ENCODE assay signal across 24 cellular contexts in genomic region chr17:77946900-77947643, GRCh38.
"Had no signal": no experiment of that assay in that cellular context is flagged by ENCODE, and none has a peak within 500 bp of the region (broad histone marks: within the 10 kb centered on the region; RNA-seq: fewer than 3 reads in every experiment).

No MANE protein-coding gene starts in this region.

- H2AFZ ChIP-seq: parathyroid adenoma had no signal

- ATAC-seq: activated CD8-positive, alpha-beta T cell treated with anti-CD3 and anti-CD28 coated beads, Interleukin-2, amount 10 ng/mL, durations not matched to agents 7 days and 5 days; activated T-cell treated with anti-CD3 and anti-CD28 coated beads, Interleukin-2, amount 50 U/mL, for 4 hours; effector memory CD8-positive, alpha-beta T cell; left cardiac atrium; natural killer cell treated with Interleukin-12 subunit alpha and Interleukin-12 subunit beta and Interleukin-15 and Interleukin-18, amount 100 ng/mL, for 72 hours had no signal

- H3K4me3 Mint-ChIP-seq: activated CD4-positive, alpha-beta T cell treated with anti-CD3 and anti-CD28 coated beads, Interleukin-2, amount 10 ng/mL, durations not matched to agents 7 days and 5 days; activated CD8-positive, alpha-beta T cell treated with anti-CD3 and anti-CD28 coated beads, Interleukin-2, amount 10 ng/mL, durations not matched to agents 7 days and 5 days; activated T-cell treated with anti-CD3 and anti-CD28 coated beads, Interleukin-2, amount 50 U/mL, for 4 hours; dendritic cell treated with granulocyte-macrophage colony-stimulating factor and Interleukin-4, amounts not matched to agents 40 ng/mL and 50 ng/mL, for 4 days; effector memory CD8-positive, alpha-beta T cell; natural killer cell treated with Interleukin-12 subunit alpha and Interleukin-12 subunit beta and Interleukin-15 and Interleukin-18, amount 100 ng/mL, for 72 hours had no signal

- FAIRE-seq: astrocyte, bronchial epithelial cell, islet of Langerhans, small intestine had no signal

- H3K36me3 ChIP-seq: right lobe of liver, thyroid gland, uterus had no signal

- H3K4me3 ChIP-seq: lung, right lobe of liver, thyroid gland, uterus had no signal

- DNase-seq: activated CD4-positive, alpha-beta T cell treated with anti-CD3 and anti-CD28 coated beads, Interleukin-2, amount 10 ng/mL, durations not matched to agents 7 days and 5 days; activated CD8-positive, alpha-beta T cell treated with anti-CD3 and anti-CD28 coated beads, Interleukin-2, amount 10 ng/mL, durations not matched to agents 7 days and 5 days; activated effector memory CD4-positive, alpha-beta T cell treated with Interleukin-2 at 50 U/mL for 16 hours; activated naive CD4-positive, alpha-beta T cell treated with anti-CD3 and anti-CD28 coated beads, Interleukin-2, amount 50 U/mL, for 16 hours; activated T-cell treated with anti-CD3 and anti-CD28 coated beads, Interleukin-2, amount 50 U/mL, for 4 hours; effector memory CD8-positive, alpha-beta T cell; glutamatergic neuron; hippocampal formation; left cardiac atrium; right lobe of liver; small intestine; stimulated activated CD4-positive, alpha-beta T cell treated with anti-CD3 and anti-CD28 coated beads, Interleukin-15, amount 100 ng/mL, for 24 hours; stimulated activated CD4-positive, alpha-beta T cell treated with anti-CD3 and anti-CD28 coated beads, Interleukin-2, amount 100 ng/mL, for 48 hours; T-helper 1 cell; T-helper 9 cell; thyroid gland; uterus had no signal

- H3K9ac ChIP-seq: parathyroid adenoma had no signal

- H3K27me3 ChIP-seq: right lobe of liver, thyroid gland, uterus had no signal

- H3K79me2 ChIP-seq: parathyroid adenoma had no signal

- H3K27ac Mint-ChIP-seq: activated CD4-positive, alpha-beta T cell treated with anti-CD3 and anti-CD28 coated beads, Interleukin-2, amount 10 ng/mL, durations not matched to agents 7 days and 5 days; activated CD8-positive, alpha-beta T cell treated with anti-CD3 and anti-CD28 coated beads, Interleukin-2, amount 10 ng/mL, durations not matched to agents 7 days and 5 days; dendritic cell treated with granulocyte-macrophage colony-stimulating factor and Interleukin-4, amounts not matched to agents 40 ng/mL and 50 ng/mL, for 4 days; effector memory CD8-positive, alpha-beta T cell; natural killer cell treated with Interleukin-12 subunit alpha and Interleukin-12 subunit beta and Interleukin-15 and Interleukin-18, amount 100 ng/mL, for 72 hours had no signal

- H3K4me1 ChIP-seq: parathyroid adenoma, right lobe of liver, thyroid gland, uterus had no signal

- H3K27ac ChIP-seq: parathyroid adenoma, right lobe of liver, thyroid gland, uterus had no signal

- H3K9me3 Mint-ChIP-seq: activated T-cell treated with anti-CD3 and anti-CD28 coated beads, Interleukin-2, amount 50 U/mL, for 4 hours; effector memory CD8-positive, alpha-beta T cell; natural killer cell treated with Interleukin-12 subunit alpha and Interleukin-12 subunit beta and Interleukin-15 and Interleukin-18, amount 100 ng/mL, for 72 hours had no signal

- H3K36me3 Mint-ChIP-seq: natural killer cell treated with Interleukin-12 subunit alpha and Interleukin-12 subunit beta and Interleukin-15 and Interleukin-18, amount 100 ng/mL, for 72 hours had no signal

- H3K9me3 ChIP-seq: right lobe of liver, thyroid gland, uterus had no signal
